ENCODE assay signal across 1 cellular context in the genomic region with DNA sequence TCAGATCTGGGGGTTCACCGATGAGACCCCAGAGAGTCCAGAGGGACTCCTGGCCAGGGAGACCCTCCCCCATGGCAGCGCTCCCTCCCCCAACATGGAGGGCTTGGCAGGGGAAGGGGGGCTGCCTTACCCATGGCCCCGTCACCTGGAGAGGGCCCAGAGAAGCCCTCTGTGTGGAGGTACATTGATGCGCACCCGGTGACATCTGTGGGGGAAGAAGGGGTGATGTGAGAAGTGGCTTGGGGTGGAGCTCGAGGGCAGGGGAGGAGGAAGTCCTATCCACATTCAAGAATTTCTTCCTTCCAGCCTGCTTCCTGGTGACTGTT.
TF ChIP-seq lines count a peak whose summit lies in the region.

No MANE protein-coding gene starts in this region.

TF ChIP-seq in H1, 55 proteins besides CTCF, POLR2A, EP300 and RAD21:
- TF ChIP-seq JUND (IDR thresholded peaks at IDR 0.05; ENCODE audit: low read length) (no peak), CHD2 (IDR thresholded peaks at IDR 0.05; ENCODE audit: low read length) (no peak), NANOG (IDR thresholded peaks at IDR 0.05; ENCODE audit: insufficient read depth, low read depth, low read length, poor library complexity, severe bottlenecking) (no peak), SP2 (IDR thresholded peaks at IDR 0.05; ENCODE audit: low read length) (no peak), TAF7 (optimal IDR thresholded peaks at IDR 0.05; ENCODE audit: borderline replicate concordance, low read depth, low read length) (no peak), RXRA (IDR thresholded peaks at IDR 0.05; ENCODE audit: insufficient read depth, low read depth, low read length) (no peak), CTBP2 (IDR thresholded peaks at IDR 0.05; ENCODE audit: borderline replicate concordance, insufficient read depth, insufficient read length, low read length) (no peak), NRF1 (IDR thresholded peaks at IDR 0.05; ENCODE audit: low read depth, low read length) (no peak), SIRT6 (IDR thresholded peaks at IDR 0.05; ENCODE audit: low read length) (no peak), SRF (IDR thresholded peaks at IDR 0.05; ENCODE audit: low read depth, low read length) (no peak), BCL11A (IDR thresholded peaks at IDR 0.05; ENCODE audit: low read depth in 2 of 2, low read length in 2 of 2) (no peak), CHD1 (IDR thresholded peaks at IDR 0.05; ENCODE audit: low read depth, low read length) (no peak), BACH1 (IDR thresholded peaks at IDR 0.05; ENCODE audit: low read length) (no peak)
- TF ChIP-seq, protein P1, sequence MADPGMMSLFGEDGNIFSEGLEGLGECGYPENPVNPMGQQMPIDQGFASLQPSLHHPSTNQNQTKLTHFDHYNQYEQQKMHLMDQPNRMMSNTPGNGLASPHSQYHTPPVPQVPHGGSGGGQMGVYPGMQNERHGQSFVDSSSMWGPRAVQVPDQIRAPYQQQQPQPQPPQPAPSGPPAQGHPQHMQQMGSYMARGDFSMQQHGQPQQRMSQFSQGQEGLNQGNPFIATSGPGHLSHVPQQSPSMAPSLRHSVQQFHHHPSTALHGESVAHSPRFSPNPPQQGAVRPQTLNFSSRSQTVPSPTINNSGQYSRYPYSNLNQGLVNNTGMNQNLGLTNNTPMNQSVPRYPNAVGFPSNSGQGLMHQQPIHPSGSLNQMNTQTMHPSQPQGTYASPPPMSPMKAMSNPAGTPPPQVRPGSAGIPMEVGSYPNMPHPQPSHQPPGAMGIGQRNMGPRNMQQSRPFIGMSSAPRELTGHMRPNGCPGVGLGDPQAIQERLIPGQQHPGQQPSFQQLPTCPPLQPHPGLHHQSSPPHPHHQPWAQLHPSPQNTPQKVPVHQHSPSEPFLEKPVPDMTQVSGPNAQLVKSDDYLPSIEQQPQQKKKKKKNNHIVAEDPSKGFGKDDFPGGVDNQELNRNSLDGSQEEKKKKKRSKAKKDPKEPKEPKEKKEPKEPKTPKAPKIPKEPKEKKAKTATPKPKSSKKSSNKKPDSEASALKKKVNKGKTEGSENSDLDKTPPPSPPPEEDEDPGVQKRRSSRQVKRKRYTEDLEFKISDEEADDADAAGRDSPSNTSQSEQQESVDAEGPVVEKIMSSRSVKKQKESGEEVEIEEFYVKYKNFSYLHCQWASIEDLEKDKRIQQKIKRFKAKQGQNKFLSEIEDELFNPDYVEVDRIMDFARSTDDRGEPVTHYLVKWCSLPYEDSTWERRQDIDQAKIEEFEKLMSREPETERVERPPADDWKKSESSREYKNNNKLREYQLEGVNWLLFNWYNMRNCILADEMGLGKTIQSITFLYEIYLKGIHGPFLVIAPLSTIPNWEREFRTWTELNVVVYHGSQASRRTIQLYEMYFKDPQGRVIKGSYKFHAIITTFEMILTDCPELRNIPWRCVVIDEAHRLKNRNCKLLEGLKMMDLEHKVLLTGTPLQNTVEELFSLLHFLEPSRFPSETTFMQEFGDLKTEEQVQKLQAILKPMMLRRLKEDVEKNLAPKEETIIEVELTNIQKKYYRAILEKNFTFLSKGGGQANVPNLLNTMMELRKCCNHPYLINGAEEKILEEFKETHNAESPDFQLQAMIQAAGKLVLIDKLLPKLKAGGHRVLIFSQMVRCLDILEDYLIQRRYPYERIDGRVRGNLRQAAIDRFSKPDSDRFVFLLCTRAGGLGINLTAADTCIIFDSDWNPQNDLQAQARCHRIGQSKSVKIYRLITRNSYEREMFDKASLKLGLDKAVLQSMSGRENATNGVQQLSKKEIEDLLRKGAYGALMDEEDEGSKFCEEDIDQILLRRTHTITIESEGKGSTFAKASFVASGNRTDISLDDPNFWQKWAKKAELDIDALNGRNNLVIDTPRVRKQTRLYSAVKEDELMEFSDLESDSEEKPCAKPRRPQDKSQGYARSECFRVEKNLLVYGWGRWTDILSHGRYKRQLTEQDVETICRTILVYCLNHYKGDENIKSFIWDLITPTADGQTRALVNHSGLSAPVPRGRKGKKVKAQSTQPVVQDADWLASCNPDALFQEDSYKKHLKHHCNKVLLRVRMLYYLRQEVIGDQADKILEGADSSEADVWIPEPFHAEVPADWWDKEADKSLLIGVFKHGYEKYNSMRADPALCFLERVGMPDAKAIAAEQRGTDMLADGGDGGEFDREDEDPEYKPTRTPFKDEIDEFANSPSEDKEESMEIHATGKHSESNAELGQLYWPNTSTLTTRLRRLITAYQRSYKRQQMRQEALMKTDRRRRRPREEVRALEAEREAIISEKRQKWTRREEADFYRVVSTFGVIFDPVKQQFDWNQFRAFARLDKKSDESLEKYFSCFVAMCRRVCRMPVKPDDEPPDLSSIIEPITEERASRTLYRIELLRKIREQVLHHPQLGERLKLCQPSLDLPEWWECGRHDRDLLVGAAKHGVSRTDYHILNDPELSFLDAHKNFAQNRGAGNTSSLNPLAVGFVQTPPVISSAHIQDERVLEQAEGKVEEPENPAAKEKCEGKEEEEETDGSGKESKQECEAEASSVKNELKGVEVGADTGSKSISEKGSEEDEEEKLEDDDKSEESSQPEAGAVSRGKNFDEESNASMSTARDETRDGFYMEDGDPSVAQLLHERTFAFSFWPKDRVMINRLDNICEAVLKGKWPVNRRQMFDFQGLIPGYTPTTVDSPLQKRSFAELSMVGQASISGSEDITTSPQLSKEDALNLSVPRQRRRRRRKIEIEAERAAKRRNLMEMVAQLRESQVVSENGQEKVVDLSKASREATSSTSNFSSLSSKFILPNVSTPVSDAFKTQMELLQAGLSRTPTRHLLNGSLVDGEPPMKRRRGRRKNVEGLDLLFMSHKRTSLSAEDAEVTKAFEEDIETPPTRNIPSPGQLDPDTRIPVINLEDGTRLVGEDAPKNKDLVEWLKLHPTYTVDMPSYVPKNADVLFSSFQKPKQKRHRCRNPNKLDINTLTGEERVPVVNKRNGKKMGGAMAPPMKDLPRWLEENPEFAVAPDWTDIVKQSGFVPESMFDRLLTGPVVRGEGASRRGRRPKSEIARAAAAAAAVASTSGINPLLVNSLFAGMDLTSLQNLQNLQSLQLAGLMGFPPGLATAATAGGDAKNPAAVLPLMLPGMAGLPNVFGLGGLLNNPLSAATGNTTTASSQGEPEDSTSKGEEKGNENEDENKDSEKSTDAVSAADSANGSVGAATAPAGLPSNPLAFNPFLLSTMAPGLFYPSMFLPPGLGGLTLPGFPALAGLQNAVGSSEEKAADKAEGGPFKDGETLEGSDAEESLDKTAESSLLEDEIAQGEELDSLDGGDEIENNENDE (IDR thresholded peaks at IDR 0.05; ENCODE audit: insufficient replicate concordance, low read length), result no peak
- TF ChIP-seq, protein P2, sequence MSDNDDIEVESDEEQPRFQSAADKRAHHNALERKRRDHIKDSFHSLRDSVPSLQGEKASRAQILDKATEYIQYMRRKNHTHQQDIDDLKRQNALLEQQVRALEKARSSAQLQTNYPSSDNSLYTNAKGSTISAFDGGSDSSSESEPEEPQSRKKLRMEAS (IDR thresholded peaks at IDR 0.05), result no peak
- TF ChIP-seq, protein P3, sequence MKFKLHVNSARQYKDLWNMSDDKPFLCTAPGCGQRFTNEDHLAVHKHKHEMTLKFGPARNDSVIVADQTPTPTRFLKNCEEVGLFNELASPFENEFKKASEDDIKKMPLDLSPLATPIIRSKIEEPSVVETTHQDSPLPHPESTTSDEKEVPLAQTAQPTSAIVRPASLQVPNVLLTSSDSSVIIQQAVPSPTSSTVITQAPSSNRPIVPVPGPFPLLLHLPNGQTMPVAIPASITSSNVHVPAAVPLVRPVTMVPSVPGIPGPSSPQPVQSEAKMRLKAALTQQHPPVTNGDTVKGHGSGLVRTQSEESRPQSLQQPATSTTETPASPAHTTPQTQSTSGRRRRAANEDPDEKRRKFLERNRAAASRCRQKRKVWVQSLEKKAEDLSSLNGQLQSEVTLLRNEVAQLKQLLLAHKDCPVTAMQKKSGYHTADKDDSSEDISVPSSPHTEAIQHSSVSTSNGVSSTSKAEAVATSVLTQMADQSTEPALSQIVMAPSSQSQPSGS (IDR thresholded peaks at IDR 0.05; ENCODE audit: low read length), result no peak
TF ChIP-seq in H1: peak in this region for 0.
